ENCODE assay signal across 8 cellular contexts in genomic region chr17:73231363-73231762, GRCh38. TPM values are rescaled to one million over a fixed set of nuclear protein-coding genes. Genes with fewer than 3 reads are reported as not detected.
DNase-seq lines count a peak whose midpoint lies in the region; ATAC-seq, FAIRE-seq and TF ChIP-seq lines count a peak whose summit lies in the region.

No MANE protein-coding gene starts in this region.

- in situ Hi-C loops in astrocyte of the spinal cord (cut with HindIII; ENCODE audit: low sequenced_read_pairs): no loop called here

- peak; percentile 39 for DNase-seq in EH (ENCODE audit: low read depth)
- peak; percentile 13 for DNase-seq in LHCN-M2 (ENCODE audit: low read depth)
- peak; percentile 22 for DNase-seq in astrocyte of the spinal cord (ENCODE audit: low read depth, low spot score)
- DNase-seq in kidney: no peak
- no peak for DNase-seq in retina
- DNase-seq in NCI-H1417 treated with DMSO at 0.1 percent for 48 hours (lab: John Stamatoyannopoulos, UW): no peak

- H3K9me3 ChIP-seq in kidney (ENCODE audit: control insufficient read depth in 1 of 2, low read length in 2 of 2): no peaks in the 10 kb centered on the region
- no peaks in the 10 kb centered on the region for H3K9me3 ChIP-seq in subcutaneous abdominal adipose tissue (ENCODE audit: control insufficient read depth in 5 of 5, low read length in 5 of 5)

- H3K9ac ChIP-seq in kidney (ENCODE audit: low read length in 2 of 2) (peak overlapping the region; percentile 14 to 70), subcutaneous abdominal adipose tissue (ENCODE audit: low read length in 5 of 5) (peak overlapping the region; percentile 31 to 95 (median 84))

- H3K27me3 ChIP-seq in subcutaneous abdominal adipose tissue (ENCODE audit: control insufficient read depth in 5 of 5, insufficient read depth in 4 of 5, low read length in 5 of 5): no peaks in the 10 kb centered on the region

- H3K27ac ChIP-seq in kidney (ENCODE audit: low read depth in 2 of 2, low read length in 2 of 2) (no peak overlapping the region), subcutaneous abdominal adipose tissue (ENCODE audit: low read depth, low read length) (peak overlapping the region; percentile 74)

- no peak for ATAC-seq in HG03354 (IDR thresholded peaks at IDR 0.05; ENCODE audit: poor library complexity, severe bottlenecking, unreplicated experiment)

- H3K4me1 ChIP-seq in kidney (ENCODE audit: control insufficient read depth in 1 of 2, insufficient read depth in 1 of 2, low read depth in 1 of 2, low read length in 2 of 2) (peaks cover 15 to 17% of the 10 kb centered on the region in 2 donors), subcutaneous abdominal adipose tissue (ENCODE audit: control insufficient read depth in 5 of 5, insufficient read depth in 5 of 5, low read length in 5 of 5) (peaks cover 6 to 63% (median 54%) of the 10 kb centered on the region in 5 donors)

- intact Hi-C loops in kidney (cut with DNase I): no loop called here

- H3K36me3 ChIP-seq in kidney (ENCODE audit: control insufficient read depth in 1 of 2, insufficient read depth in 2 of 2, low read length in 2 of 2): peaks cover 5 to 10% of the 10 kb centered on the region in 2 donors
- peaks cover 3 to 12% (median 11%) of the 10 kb centered on the region in 5 donors for H3K36me3 ChIP-seq in subcutaneous abdominal adipose tissue (ENCODE audit: control insufficient read depth in 5 of 5, insufficient read depth in 5 of 5, low read length in 5 of 5)

- FAIRE-seq in kidney (lab: Jason Lieb, UNC): no peak

- peak overlapping the region; percentile 96 for H3K4me3 ChIP-seq in astrocyte of the spinal cord (ENCODE audit: low read depth, low read length)
- H3K4me3 ChIP-seq in kidney (ENCODE audit: low read length in 2 of 2): peak overlapping the region; percentile 77 to 86
- H3K4me3 ChIP-seq in subcutaneous abdominal adipose tissue (ENCODE audit: low read depth in 1 of 5, low read length in 5 of 5): peak overlapping the region; percentile 85 to 99 (median 96)

- no peak for TF ChIP-seq CTCF in astrocyte of the spinal cord (IDR thresholded peaks at IDR 0.05; ENCODE audit: low read depth, low read length)
- TF ChIP-seq CTCF in kidney (IDR thresholded peaks at IDR 0.05; ENCODE audit: borderline replicate concordance, extremely low read depth, insufficient read depth): no peak

RNA-seq across cellular contexts. Expression of gene CPSF4L, which starts 30.3 kb away (rescaled TPM):
- total RNA-seq in LHCN-M2 (2014; rRNA removed) (not detected in 2 replicates), kidney (not detected)
- polyA plus RNA-seq in LHCN-M2 (2012): not detected
- polyA plus RNA-seq in kidney (ENCODE audit: insufficient read depth, low read depth, low replicate concordance): not detected

RNA-seq across cellular contexts. Expression of gene COG1, which starts 38.5 kb away (rescaled TPM):
- total RNA-seq in LHCN-M2 (2014; rRNA removed) (21.7 and 25.3 TPM in 2 replicates), kidney (41.6 TPM)
- 34.4 TPM for polyA plus RNA-seq in LHCN-M2 (2012)
- 28.2 TPM for polyA plus RNA-seq in kidney (ENCODE audit: insufficient read depth, low read depth, low replicate concordance)

Comparison
In these comparisons a context has a peak if more than half of its experiments do, and no peak if none do; other contexts are left out.
1. DNase-seq: peak in EH (single experiment), LHCN-M2 (single experiment) and astrocyte of the spinal cord (single experiment); none in kidney (single experiment), retina (single experiment) and NCI-H1417 treated with DMSO at 0.1 percent for 48 hours (single experiment).
2. Peak in every context shown above with its lines, with median percentiles within 50 percentile points of each other: H3K4me3 ChIP-seq.